Comparison of ENCODE assay signal across 13 cellular contexts in genomic region chr7:90892213-90892612, GRCh38.
DNase-seq lines count a peak whose midpoint lies in the region; ATAC-seq and TF ChIP-seq lines count a peak whose summit lies in the region.
"Had no signal": no experiment of that assay in that cellular context is flagged by ENCODE, and none has a peak within 500 bp of the region (broad histone marks: within the 10 kb centered on the region; RNA-seq: fewer than 3 reads in every experiment).

No MANE protein-coding gene starts in this region.

- H3K4me2 ChIP-seq in trophoblast cell (ENCODE audit: low read length): no peak overlapping the region

- H3K36me3 ChIP-seq in trophoblast cell (ENCODE audit: control insufficient read depth in 1 of 2, insufficient read depth in 2 of 2, low read length in 2 of 2): no peaks in the 10 kb centered on the region
- H3K36me3 ChIP-seq: brain microvascular endothelial cell had no signal

- DNase-seq in epithelial cell of esophagus (ENCODE audit: low read depth): peak; percentile 18
- DNase-seq in activated CD4-positive, alpha-beta T cell treated with anti-CD3 and anti-CD28 coated beads, Interleukin-2, amount 50 U/mL, for 48 hours: no peak
- DNase-seq in stimulated activated CD4-positive, alpha-beta T cell treated with anti-CD3 and anti-CD28 coated beads, Interleukin-2, amount 100 ng/mL, for 24 hours: no peak
- DNase-seq in trophoblast cell: no peak
- DNase-seq: brain microvascular endothelial cell; CD4-positive, CD25-positive, alpha-beta regulatory T cell; mammary epithelial cell; NCI-H510A had no signal

- no peak overlapping the region for H4K91ac ChIP-seq in trophoblast cell (ENCODE audit: low read depth, low read length)

- no CpG with 5 or more reads among the region's 2 CpGs for WGBS in trophoblast cell (ENCODE audit: extremely low coverage, insufficient coverage, insufficient read length)

- no peak overlapping the region for H3K14ac ChIP-seq in trophoblast cell (ENCODE audit: low read length)

- ATAC-seq in GM18508 (IDR thresholded peaks at IDR 0.05; ENCODE audit: insufficient read depth, unreplicated experiment) (peak; percentile 70), GM21526 (IDR thresholded peaks at IDR 0.05; ENCODE audit: low FRiP score, unreplicated experiment) (peak; percentile 82), HG03175 (IDR thresholded peaks at IDR 0.05; ENCODE audit: unreplicated experiment) (peak; percentile 64), HG03097 (IDR thresholded peaks at IDR 0.05; ENCODE audit: low FRiP score, unreplicated experiment) (no peak)

- H2BK120ac ChIP-seq in trophoblast cell (ENCODE audit: insufficient read depth, low read length, poor library complexity): no peak overlapping the region

- H4K8ac ChIP-seq in trophoblast cell (ENCODE audit: low read depth, low read length): no peak overlapping the region

- H3K4me3 ChIP-seq in epithelial cell of esophagus (ENCODE audit: low read length) (no peak overlapping the region), trophoblast cell (ENCODE audit: low read depth, low read length) (no peak overlapping the region)
- H3K4me3 ChIP-seq: SK-N-MC had no signal

- TF ChIP-seq CTCF in epithelial cell of esophagus (IDR thresholded peaks at IDR 0.05; ENCODE audit: insufficient read depth, low read depth, low read length, missing control alignments): no peak

- H3K4me1 ChIP-seq in trophoblast cell (ENCODE audit: control insufficient read depth in 1 of 2, insufficient read depth in 2 of 2, low read length in 2 of 2): no peaks in the 10 kb centered on the region

- no peak overlapping the region for H2AFZ ChIP-seq in trophoblast cell (ENCODE audit: insufficient read depth, low read length, poor library complexity)

- no peak overlapping the region for H2AK5ac ChIP-seq in trophoblast cell (ENCODE audit: low read length)

- no peaks in the 10 kb centered on the region for H3K79me2 ChIP-seq in trophoblast cell (ENCODE audit: control insufficient read depth, insufficient read depth, low read length, poor library complexity)

- no peak overlapping the region for H3K9ac ChIP-seq in trophoblast cell (ENCODE audit: low read length)

- H3K9me3 ChIP-seq in trophoblast cell (ENCODE audit: insufficient read depth, low read depth, low read length): no peaks in the 10 kb centered on the region

- no peak overlapping the region for H3K4ac ChIP-seq in trophoblast cell (ENCODE audit: low read depth, low read length)

- no peaks in the 10 kb centered on the region for H3K27me3 ChIP-seq in trophoblast cell (ENCODE audit: insufficient read depth, low read length)
- H3K27me3 ChIP-seq: brain microvascular endothelial cell had no signal

- no peak overlapping the region for H4K12ac ChIP-seq in trophoblast cell (ENCODE audit: low read depth, low read length)

- no peak overlapping the region for H3K23ac ChIP-seq in trophoblast cell (ENCODE audit: low read length)

- H3K18ac ChIP-seq in trophoblast cell (ENCODE audit: low read length): no peak overlapping the region

- H2BK5ac ChIP-seq in trophoblast cell (ENCODE audit: low read depth, low read length, poor library complexity): no peak overlapping the region

- no peak overlapping the region for H3K27ac ChIP-seq in trophoblast cell (ENCODE audit: low read depth, low read length)
- H3K27ac ChIP-seq: brain microvascular endothelial cell, SK-N-MC had no signal

- H3K79me1 ChIP-seq in trophoblast cell (ENCODE audit: low read length): no peaks in the 10 kb centered on the region

- no peak overlapping the region for H2BK12ac ChIP-seq in trophoblast cell (ENCODE audit: low read length)
